1 cellular context compared by ENCODE assay signal in genomic region chr15:80058851-80059785, GRCh38.
TF ChIP-seq lines count a peak whose summit lies in the region.

Gene ZFAND6 (plus strand): TSS chr15:80059676. CDS start chr15:80120345, 60,669 bp downstream.

TF ChIP-seq in HepG2, 621 proteins besides CTCF, POLR2A, EP300 and RAD21 (continued from another document and continues in another):
- TF ChIP-seq ZBTB2 (CRISPR knock-in tag; IDR thresholded peaks at IDR 0.05; ENCODE audit: low read depth) (0 out of 2 replicates have a peak, but pooled peaks have one; percentile 29), NR2F2 (IDR thresholded peaks at IDR 0.05; ENCODE audit: borderline replicate concordance, low read depth) (peak; percentile 51; the same call in 1 of the 2 replicates), SMYD3 (CRISPR knock-in tag; IDR thresholded peaks at IDR 0.05) (peak; percentile 39; the same call in 1 of the 2 replicates), REPIN1 (CRISPR knock-in tag; IDR thresholded peaks at IDR 0.05; ENCODE audit: borderline replicate concordance, low read depth) (peak; percentile 44; the same call in 1 of the 2 replicates), ZNF609 (CRISPR knock-in tag; IDR thresholded peaks at IDR 0.05; ENCODE audit: borderline replicate concordance) (no peak), POLR2G (IDR thresholded peaks at IDR 0.05; ENCODE audit: low read depth, low read length) (peak; percentile 87), SRY (CRISPR knock-in tag; IDR thresholded peaks at IDR 0.05) (no peak), ZNF547 (CRISPR knock-in tag; IDR thresholded peaks at IDR 0.05) (0 out of 2 replicates have a peak, but pooled peaks have one; percentile 17), GATAD2A (CRISPR knock-in tag; IDR thresholded peaks at IDR 0.05) (peak; percentile 38; the same call in 1 of the 2 replicates), STAT6 (CRISPR knock-in tag; IDR thresholded peaks at IDR 0.05; ENCODE audit: borderline replicate concordance) (no peak; the same call in 1 of the 2 replicates), ZNF136 (CRISPR knock-in tag; IDR thresholded peaks at IDR 0.05; ENCODE audit: low read depth) (no peak), GATAD1 (CRISPR knock-in tag; IDR thresholded peaks at IDR 0.05) (0 out of 2 replicates have a peak, but pooled peaks have one; percentile 45), NAIF1 (CRISPR knock-in tag; IDR thresholded peaks at IDR 0.05; ENCODE audit: borderline replicate concordance) (no peak), ZNF142 (CRISPR knock-in tag; IDR thresholded peaks at IDR 0.05) (no peak), SRSF9 (IDR thresholded peaks at IDR 0.05; ENCODE audit: borderline replicate concordance, insufficient read depth, low read depth, low read length, poor library complexity, severe bottlenecking) (no peak), ZNF124 (CRISPR knock-in tag; IDR thresholded peaks at IDR 0.05) (0 out of 2 replicates have a peak, but pooled peaks have one; percentile 53), ZNF24 (IDR thresholded peaks at IDR 0.05) (no peak), NRL (CRISPR knock-in tag; IDR thresholded peaks at IDR 0.05; ENCODE audit: borderline replicate concordance) (peak; percentile 91), MEF2D (CRISPR knock-in tag; IDR thresholded peaks at IDR 0.05) (0 out of 2 replicates have a peak, but pooled peaks have one; percentile 28), ZNF30 (CRISPR knock-in tag; IDR thresholded peaks at IDR 0.05) (no peak), SRF (IDR thresholded peaks at IDR 0.05; ENCODE audit: low read depth, low read length) (no peak), ELK4 (CRISPR knock-in tag; IDR thresholded peaks at IDR 0.05; ENCODE audit: borderline replicate concordance) (no peak), NFKBIZ (CRISPR knock-in tag; IDR thresholded peaks at IDR 0.05) (no peak), MEIS2 (CRISPR knock-in tag; IDR thresholded peaks at IDR 0.05) (no peak), ZNF138 (CRISPR knock-in tag; IDR thresholded peaks at IDR 0.05; ENCODE audit: low read depth) (no peak), KDM3A (CRISPR knock-in tag; IDR thresholded peaks at IDR 0.05; ENCODE audit: low read depth) (no peak), IKZF1 (IDR thresholded peaks at IDR 0.05) (no peak), GPBP1L1 (CRISPR knock-in tag; IDR thresholded peaks at IDR 0.05) (no peak), TEF (CRISPR knock-in tag; IDR thresholded peaks at IDR 0.05) (no peak)
- TF ChIP-seq, protein P1, sequence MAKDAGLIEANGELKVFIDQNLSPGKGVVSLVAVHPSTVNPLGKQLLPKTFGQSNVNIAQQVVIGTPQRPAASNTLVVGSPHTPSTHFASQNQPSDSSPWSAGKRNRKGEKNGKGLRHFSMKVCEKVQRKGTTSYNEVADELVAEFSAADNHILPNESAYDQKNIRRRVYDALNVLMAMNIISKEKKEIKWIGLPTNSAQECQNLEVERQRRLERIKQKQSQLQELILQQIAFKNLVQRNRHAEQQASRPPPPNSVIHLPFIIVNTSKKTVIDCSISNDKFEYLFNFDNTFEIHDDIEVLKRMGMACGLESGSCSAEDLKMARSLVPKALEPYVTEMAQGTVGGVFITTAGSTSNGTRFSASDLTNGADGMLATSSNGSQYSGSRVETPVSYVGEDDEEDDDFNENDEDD (CRISPR knock-in tag; IDR thresholded peaks at IDR 0.05; ENCODE audit: borderline replicate concordance): peak; percentile 21; the same call in 1 of the 2 replicates
